8 cellular contexts compared by ENCODE assay signal in the genomic region with DNA sequence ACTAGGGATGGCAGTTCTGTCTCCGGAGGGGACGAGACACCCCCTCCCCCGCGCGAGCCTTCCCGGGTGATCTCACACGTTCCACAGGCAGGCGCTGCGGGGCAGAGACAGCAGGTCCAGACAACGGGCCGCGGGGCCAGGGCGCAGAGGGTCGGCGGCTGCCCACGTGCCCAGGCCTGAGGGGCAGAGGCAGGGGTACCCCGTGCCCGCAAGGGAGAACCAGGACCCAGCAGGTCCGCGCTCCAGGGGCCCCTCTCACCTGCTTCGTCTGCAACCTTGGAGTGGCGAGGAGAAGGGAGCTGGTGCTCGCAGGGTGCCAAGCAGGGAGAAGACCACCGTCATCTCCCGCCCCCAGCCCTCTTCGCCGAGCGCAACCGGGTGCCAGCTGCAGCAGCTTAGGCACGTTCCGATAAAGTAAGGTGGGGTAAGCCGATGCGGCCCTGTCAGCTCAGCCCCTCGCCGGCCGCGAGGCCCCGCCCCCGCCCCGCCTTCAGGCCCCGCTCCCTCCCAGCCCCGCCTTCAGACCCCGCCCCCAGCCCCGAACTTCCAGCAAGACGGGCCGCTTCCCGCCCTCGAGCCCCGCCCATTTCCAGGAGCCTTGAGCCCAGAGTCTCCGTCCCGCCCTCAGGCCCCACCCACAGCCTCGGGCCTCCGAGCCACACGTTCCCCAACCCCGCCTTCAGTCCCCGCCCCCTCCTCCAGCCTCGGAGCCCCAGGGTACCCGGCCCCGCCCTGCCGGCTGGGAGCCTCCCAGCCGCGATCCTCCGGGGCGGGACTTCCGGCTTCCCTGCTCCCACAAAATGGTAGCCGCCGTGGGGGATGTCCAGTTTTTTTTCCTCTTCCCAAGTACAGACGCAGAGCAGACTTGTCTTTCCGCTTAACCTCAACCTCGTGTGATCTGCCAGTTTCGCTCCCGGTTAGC. TPM values are rescaled to one million over a fixed set of nuclear protein-coding genes. Genes with fewer than 3 reads are reported as not detected.
DNase-seq lines count a peak whose midpoint lies in the region; ATAC-seq, FAIRE-seq and TF ChIP-seq lines count a peak whose summit lies in the region.

A gene with protein sequence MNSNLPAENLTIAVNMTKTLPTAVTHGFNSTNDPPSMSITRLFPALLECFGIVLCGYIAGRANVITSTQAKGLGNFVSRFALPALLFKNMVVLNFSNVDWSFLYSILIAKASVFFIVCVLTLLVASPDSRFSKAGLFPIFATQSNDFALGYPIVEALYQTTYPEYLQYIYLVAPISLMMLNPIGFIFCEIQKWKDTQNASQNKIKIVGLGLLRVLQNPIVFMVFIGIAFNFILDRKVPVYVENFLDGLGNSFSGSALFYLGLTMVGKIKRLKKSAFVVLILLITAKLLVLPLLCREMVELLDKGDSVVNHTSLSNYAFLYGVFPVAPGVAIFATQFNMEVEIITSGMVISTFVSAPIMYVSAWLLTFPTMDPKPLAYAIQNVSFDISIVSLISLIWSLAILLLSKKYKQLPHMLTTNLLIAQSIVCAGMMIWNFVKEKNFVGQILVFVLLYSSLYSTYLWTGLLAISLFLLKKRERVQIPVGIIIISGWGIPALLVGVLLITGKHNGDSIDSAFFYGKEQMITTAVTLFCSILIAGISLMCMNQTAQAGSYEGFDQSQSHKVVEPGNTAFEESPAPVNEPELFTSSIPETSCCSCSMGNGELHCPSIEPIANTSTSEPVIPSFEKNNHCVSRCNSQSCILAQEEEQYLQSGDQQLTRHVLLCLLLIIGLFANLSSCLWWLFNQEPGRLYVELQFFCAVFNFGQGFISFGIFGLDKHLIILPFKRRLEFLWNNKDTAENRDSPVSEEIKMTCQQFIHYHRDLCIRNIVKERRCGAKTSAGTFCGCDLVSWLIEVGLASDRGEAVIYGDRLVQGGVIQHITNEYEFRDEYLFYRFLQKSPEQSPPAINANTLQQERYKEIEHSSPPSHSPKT (minus strand): TSS at position 416 of the 922 bp plus-strand sequence. CDS start 5,073 bp downstream, outside the sequence.

- intact Hi-C loops in kidney (cut with DNase I) = no loop called here

- TF ChIP-seq CTCF in kidney (IDR thresholded peaks at IDR 0.05; ENCODE audit: borderline replicate concordance, extremely low read depth, insufficient read depth) = no peak

- H3K36me3 ChIP-seq in kidney (ENCODE audit: control insufficient read depth in 1 of 2, insufficient read depth in 2 of 2, low read length in 2 of 2) = no peaks in the 10 kb centered on the region

- DNase-seq in AG20443 (ENCODE audit: low spot score) = peak; percentile 99
- peak; percentile 95 for DNase-seq in NCI-H446 treated with DMSO at 0.1 percent for 48 hours (lab: John Stamatoyannopoulos, UW)
- DNase-seq in cerebellar nuclear complex (lab: John Stamatoyannopoulos, UW) = peak; percentile 78
- DNase-seq in kidney = peak; percentile 100
- DNase-seq in stimulated activated CD4-positive, alpha-beta T cell treated with anti-CD3 and anti-CD28 coated beads, Interleukin-15, amount 100 ng/mL, for 1 hour (ENCODE audit: low read depth in 1 of 2, low spot score in 1 of 2) = peak; percentile 93 to 97

- H3K9ac ChIP-seq in kidney (ENCODE audit: low read length in 2 of 2) = peak within 1 kb of the TSS; percentile 63 to 88

- ATAC-seq in GM19035 (IDR thresholded peaks at IDR 0.05; ENCODE audit: unreplicated experiment) (peak; percentile 76), HG03342 (IDR thresholded peaks at IDR 0.05; ENCODE audit: unreplicated experiment) (peak; percentile 87)
- peak; percentile 86 to 90 for ATAC-seq in activated CD4-positive, CD25-positive, alpha-beta regulatory T cell treated with anti-CD3 and anti-CD28 coated beads, Interleukin-2, amount 50 U/mL, for 24 hours

- FAIRE-seq in kidney (lab: Jason Lieb, UNC) = no peak

- peak within 1 kb of the TSS; percentile 90 to 92 for H3K4me3 ChIP-seq in kidney (ENCODE audit: low read length in 2 of 2)

- no peaks in the 10 kb centered on the region for H3K4me1 ChIP-seq in kidney (ENCODE audit: control insufficient read depth in 1 of 2, insufficient read depth in 1 of 2, low read depth in 1 of 2, low read length in 2 of 2)

- H3K27ac ChIP-seq in kidney (ENCODE audit: low read depth in 2 of 2, low read length in 2 of 2) = peak within 1 kb of the TSS; percentile 72 to 81

- H3K9me3 ChIP-seq in kidney (ENCODE audit: control insufficient read depth in 1 of 2, low read length in 2 of 2) = no peaks in the 10 kb centered on the region

RNA-seq across cellular contexts. Expression of the gene that starts here (rescaled TPM):
- 7.6 TPM for total RNA-seq in kidney
- polyA plus RNA-seq in kidney (ENCODE audit: insufficient read depth, low read depth, low replicate concordance) = 8.1 TPM

Comparison
In these comparisons a context has a peak if more than half of its experiments do, and no peak if none do; other contexts are left out.
1. Peak in every context shown above with its lines: DNase-seq, ATAC-seq, H3K4me3 ChIP-seq and H3K27ac ChIP-seq.